ENCODE assay signal across 16 cellular contexts in the genomic region with DNA sequence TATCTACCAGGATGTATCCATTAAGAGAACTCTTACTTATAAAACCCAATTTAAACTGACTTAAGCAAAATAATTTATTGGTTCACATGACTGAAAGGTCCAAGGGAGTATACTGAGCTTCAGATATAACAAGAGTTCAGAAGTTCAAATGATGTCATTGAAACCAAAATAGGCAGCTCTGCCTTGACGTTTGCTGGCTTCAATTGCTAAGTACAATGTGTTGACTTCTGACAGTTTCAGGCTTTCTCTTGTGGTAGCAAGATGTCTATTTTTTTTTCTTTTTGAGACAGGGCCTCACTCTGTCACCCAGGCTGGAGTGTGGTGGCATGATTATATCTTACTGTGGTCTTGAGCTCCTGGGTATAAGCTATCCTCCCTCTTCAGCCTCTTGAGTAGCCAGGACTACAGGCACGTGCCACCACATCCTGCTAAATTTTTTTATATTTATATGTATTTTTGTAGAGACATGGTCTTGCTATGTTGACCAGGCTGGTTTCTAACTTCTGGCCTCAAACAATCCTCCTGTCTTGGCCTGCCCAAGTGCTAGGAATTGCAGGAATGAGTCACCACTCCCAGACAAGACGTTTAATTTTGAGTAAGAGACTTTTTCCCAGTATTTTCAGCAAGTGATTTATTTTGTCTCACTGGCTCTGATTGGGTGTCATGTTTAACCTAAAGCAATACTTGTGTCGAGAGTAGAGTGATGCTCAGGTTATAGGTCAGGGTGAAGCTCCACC.
DNase-seq lines count a peak whose midpoint lies in the region; ATAC-seq, FAIRE-seq and TF ChIP-seq lines count a peak whose summit lies in the region.
"Had no signal": no experiment of that assay in that cellular context is flagged by ENCODE, and none has a peak within 500 bp of the region (broad histone marks: within the 10 kb centered on the region; RNA-seq: fewer than 3 reads in every experiment).

No MANE protein-coding gene starts in this region.

- H3K27ac ChIP-seq in HepG2 (ENCODE audit: extremely low read length, insufficient read depth, low read length) = no peak overlapping the region
- no peak overlapping the region for H3K27ac ChIP-seq in sigmoid colon
- H3K27ac ChIP-seq: Peyer's patch had no signal

- 27% methylated on average over 4 of the region's 4 CpGs for WGBS in HepG2 (ENCODE audit: low lambda C conversion rate)
- WGBS in sigmoid colon, 2 donors = 63 to 67% methylated on average over 4 of the region's 4 CpGs

- ATAC-seq in GM19023 (IDR thresholded peaks at IDR 0.05; ENCODE audit: unreplicated experiment) (peak; percentile 75), HG02610 (IDR thresholded peaks at IDR 0.05; ENCODE audit: unreplicated experiment) (peak; percentile 82), HG03571 (IDR thresholded peaks at IDR 0.05; ENCODE audit: unreplicated experiment) (peak; percentile 43), HepG2 (no peak)
- ATAC-seq: WTC11 had no signal

- no peak overlapping the region for H2AFZ ChIP-seq in HepG2 (ENCODE audit: low read length)

- no peak for TF ChIP-seq RAD21 in HepG2 (CRISPR knock-in tag; IDR thresholded peaks at IDR 0.05)

- no peak overlapping the region for H3K4me2 ChIP-seq in HepG2 (ENCODE audit: low read depth, low read length)

- DNase-seq in HepG2 (ENCODE audit: low spot score) (no peak), progenitor cell of endocrine pancreas (ENCODE audit: low spot score, unreplicated experiment) (no peak), sigmoid colon (no peak), nucleus accumbens (lab: John Stamatoyannopoulos, UW) (no peak), NCI-H526 treated with DMSO at 0.1 percent for 48 hours (lab: John Stamatoyannopoulos, UW) (no peak)
- DNase-seq: anterior cingulate cortex; DMS79 treated with DMSO at 0.1 percent for 48 hours; esophagus squamous epithelium; Peyer's patch; stimulated activated CD4-positive, alpha-beta T cell treated with anti-CD3 and anti-CD28 coated beads, Interleukin-15, amount 100 ng/mL, for 24 hours; substantia nigra had no signal

- H3K9ac ChIP-seq in HepG2 (ENCODE audit: insufficient read depth, low read depth, low read length) = no peak overlapping the region

- peaks cover 4% of the 10 kb centered on the region for H3K36me3 Mint-ChIP-seq in progenitor cell of endocrine pancreas (ENCODE audit: insufficient read depth)

- no peak overlapping the region for H3K27ac Mint-ChIP-seq in progenitor cell of endocrine pancreas
- H3K27ac Mint-ChIP-seq: WTC11 had no signal

- no TSS peak for BruUV-seq in HepG2 (replicated peaks; lab: Mats Ljungman, UMichigan)

- H3K4me1 ChIP-seq in HepG2 (ENCODE audit: insufficient read depth, low read length) = no peaks in the 10 kb centered on the region
- H3K4me1 ChIP-seq in sigmoid colon = no peaks in the 10 kb centered on the region
- H3K4me1 ChIP-seq: Peyer's patch had no signal

- in situ Hi-C loops in HepG2 (cut with HindIII; ENCODE audit: extremely low pct_ligation_motif_present, low pct_unique_long_range_greater_than_20kb) = no loop called here

- H3K4me1 Mint-ChIP-seq in progenitor cell of endocrine pancreas (ENCODE audit: low read depth) = peaks cover 4% of the 10 kb centered on the region

- H3K4me3 Mint-ChIP-seq in progenitor cell of endocrine pancreas (ENCODE audit: low read depth) = no peak overlapping the region
- H3K4me3 Mint-ChIP-seq: WTC11 had no signal

- CTCF ChIA-PET in HepG2 (lab: Yijun Ruan, JAX; ENCODE audit: low intra/inter-chr PET ratio, low total read pairs) = no interaction called here

- intact Hi-C loops in HepG2 (cut with micrococcal nuclease; ENCODE audit: unreplicated experiment) = no loop called here
- intact Hi-C loops in sigmoid colon (cut with DNase I) = no loop called here

- H3K27me3 ChIP-seq in HepG2 (ENCODE audit: control insufficient read depth in 1 of 2, insufficient read depth in 2 of 2, low read length in 2 of 2) = no peaks in the 10 kb centered on the region
- H3K27me3 ChIP-seq in sigmoid colon = no peaks in the 10 kb centered on the region
- H3K27me3 ChIP-seq: esophagus squamous epithelium, Peyer's patch had no signal

- H4K20me1 ChIP-seq in HepG2 (ENCODE audit: insufficient read depth, low read length) = no peaks in the 10 kb centered on the region

- H3K27me3 Mint-ChIP-seq in progenitor cell of endocrine pancreas = no peaks in the 10 kb centered on the region

- H3K9me3 ChIP-seq in HepG2 (ENCODE audit: low read length) (no peaks in the 10 kb centered on the region), sigmoid colon (no peaks in the 10 kb centered on the region)
- H3K9me3 ChIP-seq: esophagus squamous epithelium, Peyer's patch had no signal

- POLR2A ChIA-PET in HepG2 (lab: Yijun Ruan, JAX) = no interaction called here

- no peaks in the 10 kb centered on the region for H3K9me3 Mint-ChIP-seq in progenitor cell of endocrine pancreas (ENCODE audit: low read depth)

- no peak for TF ChIP-seq POLR2A in HepG2 (IDR thresholded peaks at IDR 0.05; ENCODE audit: insufficient read depth in 1 of 2, low read depth in 2 of 2, low read length in 2 of 2)
- no peak for TF ChIP-seq POLR2A in sigmoid colon (IDR thresholded peaks at IDR 0.05)

- H3K36me3 ChIP-seq in HepG2 (replicated peaks in 1 of 2; ENCODE audit: control insufficient read depth in 1 of 2, insufficient read depth in 2 of 2, low read length in 2 of 2) = no peaks in the 10 kb centered on the region
- no peaks in the 10 kb centered on the region for H3K36me3 ChIP-seq in sigmoid colon
- H3K36me3 ChIP-seq: esophagus squamous epithelium, Peyer's patch had no signal

- TF ChIP-seq CTCF in HepG2 (CRISPR knock-in tag; IDR thresholded peaks at IDR 0.05) = no peak
- TF ChIP-seq CTCF in progenitor cell of endocrine pancreas (IDR thresholded peaks at IDR 0.05; ENCODE audit: unreplicated experiment) = no peak
- no peak for TF ChIP-seq CTCF in sigmoid colon (IDR thresholded peaks at IDR 0.05)

- H3K79me2 ChIP-seq in HepG2 (ENCODE audit: insufficient read depth, low read length) = no peaks in the 10 kb centered on the region

- TF ChIP-seq EP300 in HepG2 (IDR thresholded peaks at IDR 0.05; ENCODE audit: low read depth in 2 of 2, low read length in 2 of 2) (no peak), HepG2 (CRISPR knock-in tag; IDR thresholded peaks at IDR 0.05; ENCODE audit: borderline replicate concordance) (no peak), sigmoid colon (IDR thresholded peaks at IDR 0.05) (no peak)

- no peak for FAIRE-seq in HepG2 (lab: Jason Lieb, UNC)
- FAIRE-seq: H1 had no signal

- H3K4me3 ChIP-seq in HepG2 (replicated peaks in 1 of 3; ENCODE audit: insufficient read depth in 1 of 3, low read depth in 2 of 3, low read length in 3 of 3) (no peak overlapping the region), sigmoid colon (no peak overlapping the region)
- H3K4me3 ChIP-seq: esophagus squamous epithelium, Peyer's patch had no signal

TF ChIP-seq in HepG2, 621 proteins besides CTCF, POLR2A, EP300 and RAD21:
- TF ChIP-seq ATF7 (IDR thresholded peaks at IDR 0.05) (peak; percentile 23; the same call in 1 of the 2 replicates), ATF7 (CRISPR knock-in tag; IDR thresholded peaks at IDR 0.05) (no peak), KDM2A (CRISPR knock-in tag; IDR thresholded peaks at IDR 0.05; ENCODE audit: borderline replicate concordance, low read depth) (no peak)
TF ChIP-seq in HepG2: peak in this region for 1.
